ENCODE assay signal across 15 cellular contexts in the genomic region with DNA sequence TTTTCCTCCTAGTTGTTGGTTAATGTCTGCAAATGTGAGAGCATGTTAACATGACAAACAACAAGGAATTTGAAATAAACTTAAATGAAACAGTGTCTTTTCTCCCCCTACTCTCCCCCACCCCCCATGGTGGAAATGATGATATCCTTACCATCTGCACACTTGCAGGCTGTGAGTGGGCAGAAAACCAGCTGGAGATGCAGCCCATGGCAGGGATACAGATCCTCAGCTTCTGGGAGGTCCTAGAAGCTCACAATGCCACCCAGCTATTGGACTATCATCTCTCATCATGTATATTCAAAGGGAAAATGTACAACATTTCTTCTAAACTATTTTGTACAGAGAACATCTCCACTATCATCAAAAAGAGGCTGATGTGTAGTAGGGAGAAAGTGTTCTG.
DNase-seq lines count a peak whose midpoint lies in the region; ATAC-seq and TF ChIP-seq lines count a peak whose summit lies in the region.
"Had no signal": no experiment of that assay in that cellular context is flagged by ENCODE, and none has a peak within 500 bp of the region (broad histone marks: within the 10 kb centered on the region; RNA-seq: fewer than 3 reads in every experiment).

No MANE protein-coding gene starts in this region.

- DNase-seq in DMS 273 (lab: John Stamatoyannopoulos, UW; ENCODE audit: unreplicated experiment) (peak; percentile 47), DMS 273 treated with DMSO at 0.1 percent for 48 hours (lab: John Stamatoyannopoulos, UW) (no peak), Ammon's horn (ENCODE audit: low spot score) (peak; percentile 30), dorsolateral prefrontal cortex (peak in 6 of 10 donors; percentile 5 to 50 (median 45)), osteoblast (ENCODE audit: insufficient read length, low spot score, missing footprints) (peak; percentile 30), smooth muscle cell (lab: John Stamatoyannopoulos, UW; ENCODE audit: unreplicated experiment) (no peak), hepatocyte (ENCODE audit: low spot score) (no peak)
- DNase-seq: AML-193; Calu3; CD8-positive, alpha-beta T cell; H9 had no signal

- H2AFZ ChIP-seq in osteoblast (ENCODE audit: low read length) (no peak overlapping the region), smooth muscle cell (ENCODE audit: low read depth) (no peak overlapping the region), hepatocyte (no peak overlapping the region)

- no peaks in the 10 kb centered on the region for H3K9me2 ChIP-seq in hepatocyte (replicated peaks; ENCODE audit: insufficient read depth)

- H3F3A ChIP-seq in smooth muscle cell (ENCODE audit: low read depth) = no peaks in the 10 kb centered on the region

- no peak overlapping the region for H3K9ac ChIP-seq in smooth muscle cell (ENCODE audit: low read depth)
- H3K9ac ChIP-seq: BLaER1 had no signal

- H3K36me3 ChIP-seq in osteoblast (ENCODE audit: insufficient read depth, low read length) = no peaks in the 10 kb centered on the region
- H3K36me3 ChIP-seq in smooth muscle cell (ENCODE audit: low read depth) = no peaks in the 10 kb centered on the region
- H3K36me3 ChIP-seq in hepatocyte (replicated peaks; ENCODE audit: insufficient read depth, low read depth) = no peaks in the 10 kb centered on the region
- H3K36me3 ChIP-seq: BLaER1 had no signal

- ATAC-seq in HG02840 (IDR thresholded peaks at IDR 0.05; ENCODE audit: low FRiP score, unreplicated experiment) = no peak
- ATAC-seq: A549; CD8-positive, alpha-beta T cell had no signal

- H3K79me2 ChIP-seq in osteoblast (ENCODE audit: insufficient read depth, low read length) (no peaks in the 10 kb centered on the region), smooth muscle cell (ENCODE audit: low read depth) (no peaks in the 10 kb centered on the region), hepatocyte (no peaks in the 10 kb centered on the region)

- TF ChIP-seq CTCF in dorsolateral prefrontal cortex (IDR thresholded peaks at IDR 0.05 in 54 of 56, conservative IDR thresholded peaks at IDR 0.05 in 2 of 56; ENCODE audit: low read depth in 1 of 56, partially characterized antibody in 56 of 56) = no peak
- TF ChIP-seq CTCF in osteoblast (IDR thresholded peaks at IDR 0.05; ENCODE audit: extremely low read depth, low read depth, low read length) = no peak
- TF ChIP-seq CTCF in smooth muscle cell (IDR thresholded peaks at IDR 0.05; ENCODE audit: borderline replicate concordance, insufficient read depth, poor library complexity, severe bottlenecking) = no peak
- no peak for TF ChIP-seq CTCF in hepatocyte (IDR thresholded peaks at IDR 0.05; ENCODE audit: poor library complexity)

- H3K27me3 ChIP-seq in dorsolateral prefrontal cortex (no peaks in the 10 kb centered on the region), osteoblast (ENCODE audit: insufficient read depth, low read length) (no peaks in the 10 kb centered on the region), smooth muscle cell (ENCODE audit: low read depth) (no peaks in the 10 kb centered on the region), hepatocyte (no peaks in the 10 kb centered on the region)
- H3K27me3 ChIP-seq: BLaER1 had no signal

- no peak overlapping the region for H3K4me2 ChIP-seq in osteoblast (ENCODE audit: insufficient read depth, low read length)
- no peak overlapping the region for H3K4me2 ChIP-seq in smooth muscle cell
- no peak overlapping the region for H3K4me2 ChIP-seq in hepatocyte
- H3K4me2 ChIP-seq: A549, BLaER1 had no signal

- intact Hi-C loops in dorsolateral prefrontal cortex (cut with DNase I) = no loop called here

- H4K20me1 ChIP-seq in osteoblast (ENCODE audit: insufficient read depth, low read length) (no peaks in the 10 kb centered on the region), smooth muscle cell (ENCODE audit: low read depth) (no peaks in the 10 kb centered on the region), hepatocyte (ENCODE audit: insufficient read depth, poor library complexity, severe bottlenecking) (no peaks in the 10 kb centered on the region)
- H4K20me1 ChIP-seq: BLaER1 had no signal

- H3K4me3 ChIP-seq in dorsolateral prefrontal cortex (no peak overlapping the region), osteoblast (ENCODE audit: insufficient read depth, low read length) (no peak overlapping the region), smooth muscle cell (no peak overlapping the region), hepatocyte (no peak overlapping the region)
- H3K4me3 ChIP-seq: A549, BLaER1 had no signal

- H3K27ac ChIP-seq in dorsolateral prefrontal cortex (peak overlapping the region in 7 of 59 donors; percentile 9 to 47 (median 33)), osteoblast (ENCODE audit: low read depth, low read length) (no peak overlapping the region), smooth muscle cell (ENCODE audit: low read depth) (no peak overlapping the region), hepatocyte (no peak overlapping the region)
- H3K27ac ChIP-seq: 22Rv1, A549, BLaER1 had no signal

- H3K9me3 ChIP-seq in osteoblast (ENCODE audit: low read depth, low read length) (no peaks in the 10 kb centered on the region), smooth muscle cell (replicated peaks; ENCODE audit: low read depth) (no peaks in the 10 kb centered on the region), hepatocyte (ENCODE audit: low read depth) (no peaks in the 10 kb centered on the region)
- H3K9me3 ChIP-seq: A549, BLaER1 had no signal

- H3K4me1 ChIP-seq in osteoblast (ENCODE audit: insufficient read depth, low read length) = no peaks in the 10 kb centered on the region
- no peaks in the 10 kb centered on the region for H3K4me1 ChIP-seq in smooth muscle cell (ENCODE audit: low read depth)
- H3K4me1 ChIP-seq in hepatocyte (ENCODE audit: insufficient read depth) = no peaks in the 10 kb centered on the region
- H3K4me1 ChIP-seq: A549 had no signal

Comparison
In these comparisons a context has a peak if more than half of its experiments do, and no peak if none do; other contexts are left out.
1. DNase-seq: peak in DMS 273 (single experiment), Ammon's horn (single experiment), dorsolateral prefrontal cortex (6 of 10) and osteoblast (single experiment); none in DMS 273 treated with DMSO at 0.1 percent for 48 hours (single experiment), smooth muscle cell (single experiment) and hepatocyte (single experiment).